In genomic region chr19:1112254-1113208, GRCh38 we compare ENCODE assay signal across 11 cellular contexts. TPM values are rescaled to one million over a fixed set of nuclear protein-coding genes. Genes with fewer than 3 reads are reported as not detected.
A peak's percentile ranks its signal among the peaks of the same experiment; 100 is the strongest.
DNase-seq lines count a peak whose midpoint lies in the region; ATAC-seq and TF ChIP-seq lines count a peak whose summit lies in the region.
"Had no signal": no experiment of that assay in that cellular context is flagged by ENCODE, and none has a peak within 500 bp of the region (broad histone marks: within the 10 kb centered on the region; RNA-seq: fewer than 3 reads in every experiment).

No MANE protein-coding gene starts in this region.

- H3K14ac ChIP-seq in H9 (ENCODE audit: insufficient read depth, low read length) = no peak overlapping the region; the same call in 1 of the 2 replicates

- H3K4me2 ChIP-seq in H9 (ENCODE audit: insufficient read depth, insufficient read length, low read length) (no peak overlapping the region), PC-9 (no peak overlapping the region)

- ATAC-seq in HG02840 (IDR thresholded peaks at IDR 0.05; ENCODE audit: low FRiP score, unreplicated experiment) = no peak

- H3T11ph ChIP-seq in H9 (ENCODE audit: low read length) = no peak overlapping the region

- H3K4ac ChIP-seq in H9 (ENCODE audit: low read depth, low read length) = no peak overlapping the region

- H3K4me1 Mint-ChIP-seq in H9 = peaks cover 0 to 9% of the 10 kb centered on the region in 2 experiments; a peak in 2 of 4 replicates

- H3K36me3 ChIP-seq in spleen (peaks cover 10 to 100% (median 94%) of the 10 kb centered on the region in 6 donors), PC-9 (ENCODE audit: low read depth) (no peaks in the 10 kb centered on the region)

- H3K4me1 ChIP-seq in H9 (ENCODE audit: insufficient read depth, low read length) = no peaks in the 10 kb centered on the region
- peaks cover 12 to 65% (median 28%) of the 10 kb centered on the region in 6 donors for H3K4me1 ChIP-seq in spleen
- H3K4me1 ChIP-seq in PC-9 (replicated peaks; ENCODE audit: insufficient read depth) = peaks cover 10% of the 10 kb centered on the region; the same call in 1 of the 2 replicates

- no peaks in the 10 kb centered on the region for H4K20me1 ChIP-seq in H9 (ENCODE audit: control insufficient read depth, insufficient read depth, insufficient read length)
- peaks cover 13% of the 10 kb centered on the region for H4K20me1 ChIP-seq in PC-9 (ENCODE audit: insufficient read depth)

- H3K18ac ChIP-seq in H9 (ENCODE audit: insufficient read length, low read depth, low read length) = no peak overlapping the region

- H3K9me3 Mint-ChIP-seq in H9 = no peaks in the 10 kb centered on the region
- H3K9me3 Mint-ChIP-seq: activated CD8-positive, alpha-beta T cell treated with anti-CD3 and anti-CD28 coated beads for 36 hours had no signal

- H2AK5ac ChIP-seq in H9 (ENCODE audit: insufficient read length, low read length) = no peak overlapping the region

- no TSS peak for BruUV-seq in PC-9 (replicated peaks; lab: Mats Ljungman, UMichigan)

- H2BK15ac ChIP-seq in H9 (ENCODE audit: low read depth, low read length) = no peak overlapping the region

- DNase-seq in H9 (peak; percentile 91), spleen (peak; percentile 80), ACHN (no peak), PC-9 (no peak)
- DNase-seq in stimulated activated CD4-positive, alpha-beta T cell treated with anti-CD3 and anti-CD28 coated beads, Interleukin-4, amount 100 ng/mL, for 24 hours = no peak

- 0 out of 7 replicates have a peak overlapping the region, but pooled peaks of 1 of the 3 experiments have one; percentile 79 for H3K27ac Mint-ChIP-seq in H9
- H3K27ac Mint-ChIP-seq: activated CD8-positive, alpha-beta T cell treated with anti-CD3 and anti-CD28 coated beads for 36 hours; progenitor cell of endocrine pancreas had no signal

- H3K23me2 ChIP-seq in H9 (ENCODE audit: insufficient read length, low read depth, low read length, poor library complexity, severe bottlenecking) = no peaks in the 10 kb centered on the region

- no peak overlapping the region for H2BK12ac ChIP-seq in H9 (ENCODE audit: insufficient read length, low read depth, low read length)

- H4K5ac ChIP-seq in H9 (ENCODE audit: insufficient read length, low read depth, low read length) = no peak overlapping the region

- no peak overlapping the region for H2BK20ac ChIP-seq in H9 (ENCODE audit: low read depth, low read length, poor library complexity, severe bottlenecking)

- H2BK5ac ChIP-seq in H9 (ENCODE audit: insufficient read length, low read length) = no peak overlapping the region

- CTCF ChIA-PET in PC-9 (lab: Charles Lee) = no interaction called here

- H3K27me3 Mint-ChIP-seq in H9 (ENCODE audit: low read depth) = peaks cover 2% of the 10 kb centered on the region
- H3K27me3 Mint-ChIP-seq: activated CD8-positive, alpha-beta T cell treated with anti-CD3 and anti-CD28 coated beads for 36 hours; progenitor cell of endocrine pancreas had no signal

- H3K9me2 ChIP-seq in PC-9 (ENCODE audit: insufficient read depth) = no peaks in the 10 kb centered on the region

- peaks cover 0 to 7% (median 0%) of the 10 kb centered on the region in 3 experiments; a peak in 3 of 7 replicates for H3K36me3 Mint-ChIP-seq in H9 (ENCODE audit: insufficient read depth in 1 of 3, low read depth in 3 of 3)

- intact Hi-C loops in spleen (cut with DNase I; ENCODE audit: low total_unique reads) (loop anchor here (5.0 kb wide), 1 partner anchor 80 kb away; no protein-coding TSS in a partner anchor), PC-9 (cut with micrococcal nuclease; ENCODE audit: unreplicated experiment) (no loop called here)

- H3K27ac ChIP-seq in H9 (ENCODE audit: insufficient read length, low read depth, low read length) (no peak overlapping the region), cingulate gyrus (ENCODE audit: low read depth, low read length) (peak overlapping the region; percentile 89), layer of hippocampus (ENCODE audit: low read depth, low read length) (peak overlapping the region; percentile 86), spleen (peak overlapping the region in 7 of 8 donors; percentile 71 to 85 (median 81)), PC-9 (no peak overlapping the region)
- H3K27ac ChIP-seq: SJSA1 had no signal

- no peaks in the 10 kb centered on the region for H3K27me3 ChIP-seq in H9 (ENCODE audit: insufficient read depth, low read length)
- no peaks in the 10 kb centered on the region for H3K27me3 ChIP-seq in layer of hippocampus (ENCODE audit: control insufficient read depth, insufficient read depth, low read length)
- H3K27me3 ChIP-seq in spleen (replicated peaks in 1 of 7) = no peaks in the 10 kb centered on the region
- H3K27me3 ChIP-seq in PC-9 (ENCODE audit: insufficient read depth, low read depth) = no peaks in the 10 kb centered on the region
- H3K27me3 ChIP-seq: SJSA1 had no signal

- H3K9me3 ChIP-seq in H9 (ENCODE audit: control insufficient read depth, low read depth, low read length) (no peaks in the 10 kb centered on the region), spleen (no peaks in the 10 kb centered on the region), PC-9 (ENCODE audit: insufficient read depth, low read depth) (no peaks in the 10 kb centered on the region)
- H3K9me3 ChIP-seq: SJSA1 had no signal

- H3K79me1 ChIP-seq in H9 (ENCODE audit: insufficient read depth, low read depth, low read length, poor library complexity, severe bottlenecking) = no peaks in the 10 kb centered on the region

- H4K91ac ChIP-seq in H9 (ENCODE audit: insufficient read length, low read depth, low read length) = peak overlapping the region; percentile 20

- WGBS in H9 (ENCODE audit: extremely low coverage, insufficient read length, low lambda C conversion rate) = no CpG with 5 or more reads among the region's 79 CpGs
- WGBS in spleen, 5 donors = 76 to 88% (median 80%) methylated on average over 50 to 79 of the region's 79 CpGs

- in situ Hi-C loops in ACHN (cut with HindIII; ENCODE audit: low pct_ligation_motif_present, low pct_unique_long_range_greater_than_20kb, low sequenced_read_pairs) = no loop called here

- H3K4me3 ChIP-seq in spleen (peak overlapping the region in 1 of 8 donors; percentile 39), PC-9 (no peak overlapping the region)
- H3K4me3 ChIP-seq: SJSA1 had no signal

- POLR2A ChIA-PET in PC-9 (lab: Charles Lee; ENCODE audit: unreplicated experiment) = interaction anchor here (0.6 kb wide), 2 partner anchors 65 to 91 kb away, joined by 3 to 7 read pairs; partner anchors contain the start of gene RNU6-2

- H3K79me2 ChIP-seq in H9 (ENCODE audit: insufficient read depth, low read length) (no peaks in the 10 kb centered on the region), PC-9 (ENCODE audit: low read depth) (no peaks in the 10 kb centered on the region)

- H3K23ac ChIP-seq in H9 (ENCODE audit: insufficient read length, low read depth, low read length) = no peak overlapping the region

- no peak overlapping the region for H2BK120ac ChIP-seq in H9 (ENCODE audit: low read depth, low read length, poor library complexity, severe bottlenecking)

- no peak for TF ChIP-seq POLR2A in spleen (IDR thresholded peaks at IDR 0.05)

- H2AFZ ChIP-seq in H9 (ENCODE audit: low read length) (no peak overlapping the region), PC-9 (no peak overlapping the region)

- no peak overlapping the region for H4K8ac ChIP-seq in H9 (replicated peaks; ENCODE audit: insufficient read length, low read depth, low read length)

- H3K56ac ChIP-seq in H9 (ENCODE audit: insufficient read length, low read depth, low read length) = no peak overlapping the region

- H3K4me3 Mint-ChIP-seq in H9 = no peak overlapping the region
- H3K4me3 Mint-ChIP-seq: activated CD8-positive, alpha-beta T cell treated with anti-CD3 and anti-CD28 coated beads for 36 hours had no signal

- TF ChIP-seq CTCF in H9 (conservative IDR thresholded peaks at IDR 0.05) = no peak
- no peak for TF ChIP-seq CTCF in spleen (IDR thresholded peaks at IDR 0.05 in 8 of 11, conservative IDR thresholded peaks at IDR 0.05 in 3 of 11)
- no peak for TF ChIP-seq CTCF in PC-9 (conservative IDR thresholded peaks at IDR 0.05)

- H3K9ac ChIP-seq in H9 (ENCODE audit: extremely low read depth, insufficient read length, low read length) = no peak overlapping the region

- peaks cover 55% of the 10 kb centered on the region; the same call in 1 of the 2 replicates for H3F3A ChIP-seq in PC-9 (ENCODE audit: insufficient read depth, low read depth)

RNA-seq across cellular contexts. Expression of gene GPX4, which starts 8.7 kb away (rescaled TPM):
- total RNA-seq in H9 (2021) (355 and 363 TPM in 2 replicates), spleen (100 to 1,000 TPM; 138 to 275 (median 216) TPM), PC-9 (2021) (465 and 489 TPM in 2 replicates)
- 100 to 1,000 TPM; 480 to 562 (median 522) TPM for polyA plus RNA-seq in spleen

RNA-seq across cellular contexts. Expression of gene POLR2E, which starts 17.4 kb away (rescaled TPM):
- 261 and 272 TPM in 2 replicates for total RNA-seq in H9 (2021)
- 100 to 1,000 TPM; 106 to 152 (median 123) TPM for total RNA-seq in spleen
- polyA plus RNA-seq in spleen = 100 to 1,000 TPM in 2 of 3 donors, 10 to 100 TPM in 1; 70.8 to 144 (median 105) TPM
- total RNA-seq in PC-9 (2021) = 180 and 237 TPM in 2 replicates

RNA-seq across cellular contexts. Expression of gene ARHGAP45, which starts 45.6 kb away (rescaled TPM):
- total RNA-seq in H9 (2021) (35.0 and 39.8 TPM in 2 replicates), spleen (100 to 1,000 TPM; 161 to 258 (median 237) TPM), PC-9 (2021) (20.2 and 20.6 TPM in 2 replicates)
- 100 to 1,000 TPM; 205 to 356 (median 329) TPM for polyA plus RNA-seq in spleen

Comparison
In these comparisons a context has a peak if more than half of its experiments do, and no peak if none do; other contexts are left out.
1. DNase-seq: peak in H9 (single experiment) and spleen (single experiment); none in stimulated activated CD4-positive, alpha-beta T cell treated with anti-CD3 and anti-CD28 coated beads, Interleukin-4, amount 100 ng/mL, for 24 hours (single experiment), ACHN (single experiment) and PC-9 (0 of 2).
2. H3K27ac ChIP-seq: peak in cingulate gyrus (single experiment), layer of hippocampus (single experiment) and spleen (7 of 8); none in H9 (single experiment) and PC-9 (single experiment).